Comparison of ENCODE assay signal across 18 cellular contexts in the genomic region with DNA sequence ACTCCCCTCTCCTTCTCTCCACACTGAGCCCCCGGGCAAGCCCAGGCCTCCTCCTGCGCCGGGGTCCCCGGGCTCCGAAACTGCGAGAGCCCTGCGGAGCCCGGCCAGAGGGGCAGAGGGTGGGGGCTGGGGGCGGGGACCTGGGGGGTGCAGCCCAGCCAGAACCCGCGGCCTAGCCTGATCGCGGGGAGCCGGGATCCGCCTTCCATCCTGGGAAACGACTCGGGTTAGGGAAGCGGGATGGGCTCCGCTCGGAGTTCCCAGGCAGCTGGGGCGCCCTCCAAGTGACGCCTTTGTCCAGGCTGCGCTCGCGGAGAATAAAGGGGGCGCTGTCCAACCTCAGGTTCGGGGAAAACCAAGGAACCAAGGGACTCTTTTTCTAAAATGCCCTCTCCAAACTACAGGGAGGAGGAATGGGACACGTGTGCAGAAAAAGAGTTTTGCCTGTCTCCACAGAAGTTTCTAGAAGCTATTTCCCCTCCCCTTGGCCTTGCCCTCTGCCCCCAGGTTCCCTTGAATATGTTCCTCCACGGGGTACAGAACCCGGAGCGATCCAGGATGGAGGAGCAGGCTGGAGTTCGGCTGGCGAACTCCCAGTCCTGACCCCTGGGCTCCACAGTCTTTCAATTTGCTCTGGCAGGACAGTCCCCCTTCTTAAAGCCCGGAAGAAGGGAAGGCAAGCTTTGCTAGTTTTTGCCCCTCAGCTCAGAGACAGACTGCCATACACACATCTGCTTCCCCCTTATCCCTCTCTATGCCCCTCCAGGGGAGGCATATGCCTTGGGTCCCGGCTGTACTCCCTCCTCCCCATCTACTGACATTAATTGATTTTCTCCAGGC. TPM values are rescaled to one million over a fixed set of nuclear protein-coding genes. Genes with fewer than 3 reads are reported as not detected.
DNase-seq lines count a peak whose midpoint lies in the region; ATAC-seq and TF ChIP-seq lines count a peak whose summit lies in the region.
"Had no signal": no experiment of that assay in that cellular context is flagged by ENCODE, and none has a peak within 500 bp of the region (broad histone marks: within the 10 kb centered on the region; RNA-seq: fewer than 3 reads in every experiment).

No MANE protein-coding gene starts in this region.

- intact Hi-C loops in left lung (cut with DNase I): no loop called here
- intact Hi-C loops in activated T-helper 2 cell treated with anti-CD3 and anti-CD28 coated beads, Interferon-gamma antibody, Interleukin-2, Interleukin-4, amounts not matched to agents 10 μg/mL and 5 μg/mL and 100 μg/mL, durations not matched to agents 14 hours and 24 hours and 36 hours (cut with micrococcal nuclease): loop anchor here (2.0 kb wide), 1 partner anchor 13 kb away; no protein-coding TSS in a partner anchor

- peak overlapping the region; percentile 11 to 27 for H3K4me3 ChIP-seq in left lung
- H3K4me3 ChIP-seq: tibial nerve had no signal

- ATAC-seq in left lung (peak; percentile 19), HG03135 (IDR thresholded peaks at IDR 0.05; ENCODE audit: unreplicated experiment) (no peak)

- peak overlapping the region; percentile 66 to 94 for H3K27ac ChIP-seq in left lung
- H3K27ac ChIP-seq: parathyroid adenoma, tibial nerve had no signal

- TF ChIP-seq CTCF in left lung (IDR thresholded peaks at IDR 0.05): no peak

- H3K4me1 ChIP-seq in left lung: no peaks in the 10 kb centered on the region
- H3K4me1 ChIP-seq: parathyroid adenoma had no signal

- CTCF ChIA-PET in activated naive CD4-positive, alpha-beta T cell treated with anti-CD3 and anti-CD28 coated beads, Interleukin-2, amount 10 ng/mL, durations not matched to agents 7 days and 5 days (lab: Charles Lee): interaction anchor here (1.2 kb wide), 1 partner anchor 148 kb away, joined by 4 read pairs; no protein-coding TSS in a partner anchor

- H3K27me3 ChIP-seq in left lung: peaks cover 87 to 100% of the 10 kb centered on the region in 2 donors

- peaks cover 3% of the 10 kb centered on the region for H3K4me1 Mint-ChIP-seq in activated naive CD4-positive, alpha-beta T cell treated with anti-CD3 and anti-CD28 coated beads, Interleukin-2, amount 10 ng/mL, durations not matched to agents 7 days and 5 days
- H3K4me1 Mint-ChIP-seq in activated T-helper 2 cell treated with anti-CD3 and anti-CD28 coated beads, Interferon-gamma antibody, Interleukin-2, Interleukin-4, amounts not matched to agents 10 μg/mL and 5 μg/mL and 100 μg/mL, durations not matched to agents 14 hours and 24 hours and 36 hours (ENCODE audit: low read depth): peaks cover 6% of the 10 kb centered on the region

- no peak for DNase-seq in activated naive CD4-positive, alpha-beta T cell treated with anti-CD3 and anti-CD28 coated beads, Interleukin-2, amount 10 ng/mL, durations not matched to agents 7 days and 5 days
- DNase-seq in activated naive CD4-positive, alpha-beta T cell treated with Interleukin-2 at 50 U/mL for 16 hours: no peak
- DNase-seq in NCI-H524 treated with DMSO at 0.1 percent for 48 hours (lab: John Stamatoyannopoulos, UW) (peak; percentile 75), left lung (peak in 1 of 2 donors; percentile 81), NCI-H146 treated with DMSO at 0.1 percent for 48 hours (lab: John Stamatoyannopoulos, UW; ENCODE audit: unreplicated experiment) (no peak)
- no peak for DNase-seq in activated CD8-positive, alpha-beta memory T cell treated with anti-CD3 and anti-CD28 coated beads for 24 hours
- DNase-seq in activated T-helper 2 cell treated with anti-CD3 and anti-CD28 coated beads, Interferon-gamma antibody, Interleukin-2, Interleukin-4, amounts not matched to agents 10 μg/mL and 5 μg/mL and 100 μg/mL, durations not matched to agents 14 hours and 24 hours and 36 hours (ENCODE audit: low spot score): no peak
- DNase-seq: activated B cell treated with CpG ODN at 0.5 μM for 24 hours; activated T-cell treated with anti-CD3 and anti-CD28 coated beads, Interleukin-2, amount 50 U/mL, for 1 hour; amygdala; Calu3; cortex of kidney; NCI-H1436 had no signal

- H3K27me3 Mint-ChIP-seq in activated naive CD4-positive, alpha-beta T cell treated with anti-CD3 and anti-CD28 coated beads, Interleukin-2, amount 10 ng/mL, durations not matched to agents 7 days and 5 days: peaks cover 88% of the 10 kb centered on the region
- H3K27me3 Mint-ChIP-seq in activated T-helper 2 cell treated with anti-CD3 and anti-CD28 coated beads, Interferon-gamma antibody, Interleukin-2, Interleukin-4, amounts not matched to agents 10 μg/mL and 5 μg/mL and 100 μg/mL, durations not matched to agents 14 hours and 24 hours and 36 hours (ENCODE audit: low read depth): peaks cover 88% of the 10 kb centered on the region

- H3K9me3 Mint-ChIP-seq in activated naive CD4-positive, alpha-beta T cell treated with anti-CD3 and anti-CD28 coated beads, Interleukin-2, amount 10 ng/mL, durations not matched to agents 7 days and 5 days: peaks cover 3% of the 10 kb centered on the region
- no peaks in the 10 kb centered on the region for H3K9me3 Mint-ChIP-seq in activated T-helper 2 cell treated with anti-CD3 and anti-CD28 coated beads, Interferon-gamma antibody, Interleukin-2, Interleukin-4, amounts not matched to agents 10 μg/mL and 5 μg/mL and 100 μg/mL, durations not matched to agents 14 hours and 24 hours and 36 hours

- H3K36me3 Mint-ChIP-seq in activated naive CD4-positive, alpha-beta T cell treated with anti-CD3 and anti-CD28 coated beads, Interleukin-2, amount 10 ng/mL, durations not matched to agents 7 days and 5 days: peaks cover 6% of the 10 kb centered on the region
- no peaks in the 10 kb centered on the region for H3K36me3 Mint-ChIP-seq in activated T-helper 2 cell treated with anti-CD3 and anti-CD28 coated beads, Interferon-gamma antibody, Interleukin-2, Interleukin-4, amounts not matched to agents 10 μg/mL and 5 μg/mL and 100 μg/mL, durations not matched to agents 14 hours and 24 hours and 36 hours (ENCODE audit: low read depth)

- H3K9me3 ChIP-seq in left lung: no peaks in the 10 kb centered on the region
- H3K9me3 ChIP-seq: tibial nerve had no signal

- peak overlapping the region; percentile 33 for H3K27ac Mint-ChIP-seq in activated naive CD4-positive, alpha-beta T cell treated with anti-CD3 and anti-CD28 coated beads, Interleukin-2, amount 10 ng/mL, durations not matched to agents 7 days and 5 days
- no peak overlapping the region for H3K27ac Mint-ChIP-seq in activated T-helper 2 cell treated with anti-CD3 and anti-CD28 coated beads, Interferon-gamma antibody, Interleukin-2, Interleukin-4, amounts not matched to agents 10 μg/mL and 5 μg/mL and 100 μg/mL, durations not matched to agents 14 hours and 24 hours and 36 hours
- H3K27ac Mint-ChIP-seq: activated B cell treated with CpG ODN at 0.5 μM for 24 hours had no signal

- H3K36me3 ChIP-seq in left lung: no peaks in the 10 kb centered on the region
- H3K36me3 ChIP-seq: tibial nerve had no signal

- H3K4me3 Mint-ChIP-seq in activated naive CD4-positive, alpha-beta T cell treated with anti-CD3 and anti-CD28 coated beads, Interleukin-2, amount 10 ng/mL, durations not matched to agents 7 days and 5 days: no peak overlapping the region
- H3K4me3 Mint-ChIP-seq in activated T-helper 2 cell treated with anti-CD3 and anti-CD28 coated beads, Interferon-gamma antibody, Interleukin-2, Interleukin-4, amounts not matched to agents 10 μg/mL and 5 μg/mL and 100 μg/mL, durations not matched to agents 14 hours and 24 hours and 36 hours (ENCODE audit: low read depth): no peak overlapping the region
- H3K4me3 Mint-ChIP-seq: activated B cell treated with CpG ODN at 0.5 μM for 24 hours had no signal

RNA-seq across cellular contexts. Expression of a gene that starts 13.9 kb away (rescaled TPM):
- 100 to 1,000 TPM; 133 to 251 TPM for total RNA-seq in left lung
- total RNA-seq in activated T-helper 2 cell treated with anti-CD3 and anti-CD28 coated beads, Interferon-gamma antibody, Interleukin-2, Interleukin-4, amounts not matched to agents 10 μg/mL and 5 μg/mL and 100 μg/mL, durations not matched to agents 14 hours and 24 hours and 36 hours: not detected in 2 replicates
- total RNA-seq: activated B cell treated with CpG ODN at 0.5 μM for 24 hours, Calu3, mesenteric fat pad, OCI-LY7, tibial nerve had no signal

Comparison
In these comparisons a context has a peak if more than half of its experiments do, and no peak if none do; other contexts are left out.
1. RNA of a gene that starts 13.9 kb away (total RNA-seq): 133 to 251 TPM in left lung; not detected in activated T-helper 2 cell treated with anti-CD3 and anti-CD28 coated beads, Interferon-gamma antibody, Interleukin-2, Interleukin-4, amounts not matched to agents 10 μg/mL and 5 μg/mL and 100 μg/mL, durations not matched to agents 14 hours and 24 hours and 36 hours; every median in the first group is over 100 times any median in the second.